Comparison of ENCODE assay signal across 1 cellular context in genomic region chr1:94894630-94895029, GRCh38.
TF ChIP-seq lines count a peak whose summit lies in the region.

No MANE protein-coding gene starts in this region.

TF ChIP-seq in HepG2, 621 proteins besides CTCF, POLR2A, EP300 and RAD21 (continued from another document):
- peak; percentile 13; the same call in 1 of the 2 replicates for TF ChIP-seq CREM (IDR thresholded peaks at IDR 0.05)
- no peak for TF ChIP-seq CREM (CRISPR knock-in tag; IDR thresholded peaks at IDR 0.05)
- TF ChIP-seq PLSCR1 (CRISPR knock-in tag; IDR thresholded peaks at IDR 0.05; ENCODE audit: borderline replicate concordance) = no peak
